In the genomic region with DNA sequence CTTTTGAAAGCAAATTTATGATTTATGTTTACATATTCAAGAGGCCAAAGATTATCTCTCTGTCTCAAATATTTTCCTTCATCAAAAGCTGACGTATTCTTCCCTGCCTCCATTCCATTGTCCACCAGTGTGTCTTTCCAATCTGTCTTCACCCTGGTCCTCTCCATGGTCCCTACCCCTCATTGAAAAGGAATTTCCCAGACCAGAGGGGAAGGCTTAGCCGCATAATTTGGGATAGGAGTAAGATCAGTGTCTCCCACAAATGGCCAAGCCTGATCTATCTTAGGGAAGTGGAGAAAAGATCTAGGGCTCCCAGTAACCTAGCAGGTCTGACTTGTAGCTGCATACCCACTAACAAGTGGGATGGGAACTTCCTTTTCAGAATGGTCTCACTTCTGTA, we compare ENCODE assay signal across 16 cellular contexts. TPM values are rescaled to one million over a fixed set of nuclear protein-coding genes. Genes with fewer than 3 reads are reported as not detected.
DNase-seq lines count a peak whose midpoint lies in the region; ATAC-seq and TF ChIP-seq lines count a peak whose summit lies in the region.
"Had no signal": no experiment of that assay in that cellular context is flagged by ENCODE, and none has a peak within 500 bp of the region (broad histone marks: within the 10 kb centered on the region; RNA-seq: fewer than 3 reads in every experiment).

No MANE protein-coding gene starts in this region.

- POLR2A ChIA-PET in PC-9 (lab: Charles Lee; ENCODE audit: unreplicated experiment) = no interaction called here

- H3K79me2 ChIP-seq in PC-9 (ENCODE audit: low read depth) = no peaks in the 10 kb centered on the region

- H3K27me3 ChIP-seq in PC-9 (ENCODE audit: insufficient read depth, low read depth) = no peaks in the 10 kb centered on the region
- H3K27me3 ChIP-seq: BLaER1 treated with 17β-estradiol and CSF1 and Interleukin-3, amounts not matched to agents 10 nM and 100 nM had no signal

- no peak overlapping the region for H2AFZ ChIP-seq in PC-9

- no peaks in the 10 kb centered on the region for H4K20me1 ChIP-seq in PC-9 (ENCODE audit: insufficient read depth)
- H4K20me1 ChIP-seq: BLaER1 treated with 17β-estradiol and CSF1 and Interleukin-3, amounts not matched to agents 10 nM and 100 nM had no signal

- no peaks in the 10 kb centered on the region for H3F3A ChIP-seq in PC-9 (ENCODE audit: insufficient read depth, low read depth)

- CTCF ChIA-PET in PC-9 (lab: Charles Lee) = no interaction called here

- no peaks in the 10 kb centered on the region for H3K9me2 ChIP-seq in PC-9 (ENCODE audit: insufficient read depth)

- H3K4me2 ChIP-seq in PC-9 = no peak overlapping the region
- H3K4me2 ChIP-seq: BLaER1 treated with 17β-estradiol and CSF1 and Interleukin-3, amounts not matched to agents 10 nM and 100 nM; KMS-11 had no signal

- ATAC-seq in HG03045 (IDR thresholded peaks at IDR 0.05; ENCODE audit: unreplicated experiment) (no peak), HG02852 (IDR thresholded peaks at IDR 0.05; ENCODE audit: unreplicated experiment) (no peak), HG03521 (IDR thresholded peaks at IDR 0.05; ENCODE audit: unreplicated experiment) (no peak)

- DNase-seq in AG08395 (ENCODE audit: low spot score) (peak; percentile 6), EL (peak; percentile 62), NCI-H226 (peak; percentile 20), myocyte (ENCODE audit: low read depth) (peak; percentile 17), PC-9 (no peak)
- DNase-seq: 8988T; Caco-2; CD4-positive, CD25-positive, alpha-beta regulatory T cell; GF-D8; GOT3; H7 had no signal

- H3K36me3 ChIP-seq in PC-9 (ENCODE audit: low read depth) = no peaks in the 10 kb centered on the region
- H3K36me3 ChIP-seq: BLaER1 treated with 17β-estradiol and CSF1 and Interleukin-3, amounts not matched to agents 10 nM and 100 nM had no signal

- intact Hi-C loops in PC-9 (cut with micrococcal nuclease; ENCODE audit: unreplicated experiment) = no loop called here

- no peak overlapping the region for H3K27ac ChIP-seq in PC-9
- H3K27ac ChIP-seq: BLaER1 treated with 17β-estradiol and CSF1 and Interleukin-3, amounts not matched to agents 10 nM and 100 nM; KMS-11 had no signal

- no TSS peak for BruUV-seq in PC-9 (replicated peaks; lab: Mats Ljungman, UMichigan)

- H3K4me1 ChIP-seq in PC-9 (replicated peaks; ENCODE audit: insufficient read depth) = no peaks in the 10 kb centered on the region
- H3K4me1 ChIP-seq: BLaER1 treated with 17β-estradiol and CSF1 and Interleukin-3, amounts not matched to agents 10 nM and 100 nM; Caco-2 had no signal

- H3K4me3 ChIP-seq in PC-9 = no peak overlapping the region
- H3K4me3 ChIP-seq: BLaER1 treated with 17β-estradiol and CSF1 and Interleukin-3, amounts not matched to agents 10 nM and 100 nM had no signal

- TF ChIP-seq CTCF in PC-9 (conservative IDR thresholded peaks at IDR 0.05) = no peak

- no peaks in the 10 kb centered on the region for H3K9me3 ChIP-seq in PC-9 (ENCODE audit: insufficient read depth, low read depth)
- H3K9me3 ChIP-seq: BLaER1 treated with 17β-estradiol and CSF1 and Interleukin-3, amounts not matched to agents 10 nM and 100 nM; Caco-2 had no signal

RNA-seq across cellular contexts. Expression of a gene that starts 46.3 kb away (rescaled TPM):
- 41.4 and 47.2 TPM in 2 replicates for total RNA-seq in myocyte
- 17.0 TPM for polyA plus RNA-seq in myocyte (2012)
- 32.4 and 32.6 TPM in 2 replicates for total RNA-seq in PC-9 (2021)

Comparison
In these comparisons a context has a peak if more than half of its experiments do, and no peak if none do; other contexts are left out.
1. DNase-seq: peak in AG08395 (single experiment), EL (single experiment), NCI-H226 (single experiment) and myocyte (single experiment); none in PC-9 (0 of 2).